4 cellular contexts compared by ENCODE assay signal in genomic region chr15:80620141-80620540, GRCh38.
"Had no signal": no experiment of that assay in that cellular context is flagged by ENCODE, and none has a peak within 500 bp of the region (broad histone marks: within the 10 kb centered on the region; RNA-seq: fewer than 3 reads in every experiment).

No MANE protein-coding gene starts in this region.

- H3K4me3 ChIP-seq: GM23338 had no signal

- H2AFZ ChIP-seq: GM23338 had no signal

- FAIRE-seq: H54, HTR-8/SVneo had no signal

- DNase-seq: H9 had no signal

- ATAC-seq: GM23338 had no signal

- H3K4me2 ChIP-seq: GM23338 had no signal
